In genomic region chr19:40829205-40829604, GRCh38 we compare ENCODE assay signal across 18 cellular contexts. TPM values are rescaled to one million over a fixed set of nuclear protein-coding genes. Genes with fewer than 3 reads are reported as not detected.
A peak's percentile ranks its signal among the peaks of the same experiment; 100 is the strongest.
DNase-seq lines count a peak whose midpoint lies in the region; ATAC-seq and TF ChIP-seq lines count a peak whose summit lies in the region.
"Had no signal": no experiment of that assay in that cellular context is flagged by ENCODE, and none has a peak within 500 bp of the region (broad histone marks: within the 10 kb centered on the region; RNA-seq: fewer than 3 reads in every experiment).

No MANE protein-coding gene starts in this region.

- H3K4me3 ChIP-seq in CD8-positive, alpha-beta T cell (ENCODE audit: low read depth, low read length): no peak overlapping the region
- H3K4me3 ChIP-seq in spleen: no peak overlapping the region
- H3K4me3 ChIP-seq: BLaER1, GM23248 had no signal

- intact Hi-C loops in activated CD4-positive, alpha-beta memory T cell treated with anti-CD3 and anti-CD28 coated beads for 36 hours (cut with micrococcal nuclease): no loop called here
- intact Hi-C loops in CD8-positive, alpha-beta T cell (cut with DNase I, micrococcal nuclease): loop anchor here in 1 of 2 experiments (5.0 to 10.0 kb wide), 3 partner anchors 48 to 316 kb away; no protein-coding TSS in a partner anchor
- intact Hi-C loops in spleen (cut with DNase I; ENCODE audit: low total_unique reads): no loop called here

- CTCF ChIA-PET in activated CD4-positive, alpha-beta memory T cell treated with anti-CD3 and anti-CD28 coated beads, Interleukin-2, amount 10 ng/mL, durations not matched to agents 7 days and 5 days (lab: Charles Lee): no interaction called here
- CTCF ChIA-PET in activated CD4-positive, alpha-beta memory T cell treated with anti-CD3 and anti-CD28 coated beads for 36 hours (lab: Charles Lee): interaction anchor here (1.0 kb wide), 1 partner anchor 10 kb away, joined by 4 read pairs; no protein-coding TSS in a partner anchor
- CTCF ChIA-PET in CD8-positive, alpha-beta T cell (lab: Charles Lee): interaction anchor here (0.7 kb wide), 1 partner anchor 310 kb away, joined by 4 read pairs; no protein-coding TSS in a partner anchor

- H3K4me1 ChIP-seq in CD8-positive, alpha-beta T cell (ENCODE audit: insufficient read depth, low read length): peaks cover 31% of the 10 kb centered on the region
- H3K4me1 ChIP-seq in spleen: peaks cover 0 to 12% (median 0%) of the 10 kb centered on the region in 6 donors
- H3K4me1 ChIP-seq: BLaER1 had no signal

- H3K4me1 Mint-ChIP-seq in activated CD4-positive, alpha-beta memory T cell treated with anti-CD3 and anti-CD28 coated beads, Interleukin-2, amount 10 ng/mL, durations not matched to agents 7 days and 5 days: peaks cover 27% of the 10 kb centered on the region
- peaks cover 13% of the 10 kb centered on the region for H3K4me1 Mint-ChIP-seq in activated CD4-positive, alpha-beta memory T cell treated with anti-CD3 and anti-CD28 coated beads for 36 hours (ENCODE audit: low read depth)
- H3K4me1 Mint-ChIP-seq in CD8-positive, alpha-beta T cell (ENCODE audit: low read depth): peaks cover 38% of the 10 kb centered on the region
- peaks cover 40% of the 10 kb centered on the region for H3K4me1 Mint-ChIP-seq in central memory CD8-positive, alpha-beta T cell
- peaks cover 36% of the 10 kb centered on the region for H3K4me1 Mint-ChIP-seq in stimulated activated effector memory CD8-positive, alpha-beta T cell treated with anti-CD3 and anti-CD28 coated beads, Interleukin-12 subunit alpha, Interleukin-12 subunit beta, amount 100 ng/mL, for 72 hours

- DNase-seq in activated CD4-positive, alpha-beta memory T cell treated with anti-CD3 and anti-CD28 coated beads, Interleukin-2, amount 10 ng/mL, durations not matched to agents 7 days and 5 days: peak; percentile 0
- DNase-seq in activated CD4-positive, alpha-beta memory T cell treated with anti-CD3 and anti-CD28 coated beads for 36 hours: no peak
- DNase-seq in CD8-positive, alpha-beta T cell: no peak
- DNase-seq in central memory CD8-positive, alpha-beta T cell (ENCODE audit: low spot score in 2 of 2): no peak
- DNase-seq in stimulated activated effector memory CD8-positive, alpha-beta T cell treated with anti-CD3 and anti-CD28 coated beads, Interleukin-12 subunit alpha, Interleukin-12 subunit beta, amount 100 ng/mL, for 72 hours (ENCODE audit: low spot score in 2 of 2): no peak
- no peak for DNase-seq in spleen
- DNase-seq: 8988T, AML-193, DMS53, GF-D8, GM23248, IMR-90 had no signal

- no peaks in the 10 kb centered on the region for H3K27me3 Mint-ChIP-seq in activated CD4-positive, alpha-beta memory T cell treated with anti-CD3 and anti-CD28 coated beads, Interleukin-2, amount 10 ng/mL, durations not matched to agents 7 days and 5 days
- no peaks in the 10 kb centered on the region for H3K27me3 Mint-ChIP-seq in activated CD4-positive, alpha-beta memory T cell treated with anti-CD3 and anti-CD28 coated beads for 36 hours
- H3K27me3 Mint-ChIP-seq in CD8-positive, alpha-beta T cell (ENCODE audit: low read depth): no peaks in the 10 kb centered on the region
- no peaks in the 10 kb centered on the region for H3K27me3 Mint-ChIP-seq in central memory CD8-positive, alpha-beta T cell

- H3K36me3 Mint-ChIP-seq in activated CD4-positive, alpha-beta memory T cell treated with anti-CD3 and anti-CD28 coated beads, Interleukin-2, amount 10 ng/mL, durations not matched to agents 7 days and 5 days (ENCODE audit: low read depth): peaks cover 13% of the 10 kb centered on the region
- peaks cover 4% of the 10 kb centered on the region for H3K36me3 Mint-ChIP-seq in activated CD4-positive, alpha-beta memory T cell treated with anti-CD3 and anti-CD28 coated beads for 36 hours
- peaks cover 5% of the 10 kb centered on the region for H3K36me3 Mint-ChIP-seq in CD8-positive, alpha-beta T cell
- H3K36me3 Mint-ChIP-seq in central memory CD8-positive, alpha-beta T cell (ENCODE audit: insufficient read depth): peaks cover 11% of the 10 kb centered on the region
- H3K36me3 Mint-ChIP-seq in stimulated activated effector memory CD8-positive, alpha-beta T cell treated with anti-CD3 and anti-CD28 coated beads, Interleukin-12 subunit alpha, Interleukin-12 subunit beta, amount 100 ng/mL, for 72 hours: peaks cover 6% of the 10 kb centered on the region

- no peaks in the 10 kb centered on the region for H3K36me3 ChIP-seq in CD8-positive, alpha-beta T cell (ENCODE audit: insufficient read depth, low read length)
- H3K36me3 ChIP-seq in spleen: peaks cover 0 to 24% (median 3%) of the 10 kb centered on the region in 6 donors

- no peak for TF ChIP-seq CTCF in CD8-positive, alpha-beta T cell (IDR thresholded peaks at IDR 0.05)
- TF ChIP-seq CTCF in spleen (IDR thresholded peaks at IDR 0.05 in 8 of 11, conservative IDR thresholded peaks at IDR 0.05 in 3 of 11): no peak

- H3K9me3 ChIP-seq in CD8-positive, alpha-beta T cell (ENCODE audit: low read length): no peaks in the 10 kb centered on the region
- no peaks in the 10 kb centered on the region for H3K9me3 ChIP-seq in spleen
- H3K9me3 ChIP-seq: BLaER1, Caco-2 had no signal

- no peak overlapping the region for H3K27ac ChIP-seq in CD8-positive, alpha-beta T cell (ENCODE audit: low read depth, low read length)
- no peak overlapping the region for H3K27ac ChIP-seq in spleen
- H3K27ac ChIP-seq: BLaER1, GM23248 had no signal

- H3K27me3 ChIP-seq in CD8-positive, alpha-beta T cell (ENCODE audit: insufficient read depth, low read length): no peaks in the 10 kb centered on the region
- no peaks in the 10 kb centered on the region for H3K27me3 ChIP-seq in spleen (replicated peaks in 1 of 7)
- H3K27me3 ChIP-seq: BLaER1 had no signal

- peak overlapping the region; percentile 16 for H3K27ac Mint-ChIP-seq in activated CD4-positive, alpha-beta memory T cell treated with anti-CD3 and anti-CD28 coated beads, Interleukin-2, amount 10 ng/mL, durations not matched to agents 7 days and 5 days
- H3K27ac Mint-ChIP-seq in activated CD4-positive, alpha-beta memory T cell treated with anti-CD3 and anti-CD28 coated beads for 36 hours: no peak overlapping the region
- peak overlapping the region; percentile 28 for H3K27ac Mint-ChIP-seq in CD8-positive, alpha-beta T cell
- H3K27ac Mint-ChIP-seq in central memory CD8-positive, alpha-beta T cell (ENCODE audit: low read depth): peak overlapping the region; percentile 94
- H3K27ac Mint-ChIP-seq in stimulated activated effector memory CD8-positive, alpha-beta T cell treated with anti-CD3 and anti-CD28 coated beads, Interleukin-12 subunit alpha, Interleukin-12 subunit beta, amount 100 ng/mL, for 72 hours: peak overlapping the region; percentile 62

- peaks cover 7% of the 10 kb centered on the region for H3K9me3 Mint-ChIP-seq in activated CD4-positive, alpha-beta memory T cell treated with anti-CD3 and anti-CD28 coated beads, Interleukin-2, amount 10 ng/mL, durations not matched to agents 7 days and 5 days
- no peaks in the 10 kb centered on the region for H3K9me3 Mint-ChIP-seq in activated CD4-positive, alpha-beta memory T cell treated with anti-CD3 and anti-CD28 coated beads for 36 hours
- peaks cover 4% of the 10 kb centered on the region for H3K9me3 Mint-ChIP-seq in CD8-positive, alpha-beta T cell
- H3K9me3 Mint-ChIP-seq in central memory CD8-positive, alpha-beta T cell: no peaks in the 10 kb centered on the region
- H3K9me3 Mint-ChIP-seq in stimulated activated effector memory CD8-positive, alpha-beta T cell treated with anti-CD3 and anti-CD28 coated beads, Interleukin-12 subunit alpha, Interleukin-12 subunit beta, amount 100 ng/mL, for 72 hours: no peaks in the 10 kb centered on the region

- ATAC-seq in CD8-positive, alpha-beta T cell: no peak
- ATAC-seq in central memory CD8-positive, alpha-beta T cell (replicated peaks; ENCODE audit: extremely low read depth, poor library complexity, severe bottlenecking): no peak
- ATAC-seq in stimulated activated effector memory CD8-positive, alpha-beta T cell treated with anti-CD3 and anti-CD28 coated beads, Interleukin-12 subunit alpha, Interleukin-12 subunit beta, amount 100 ng/mL, for 72 hours: no peak
- no peak for ATAC-seq in GM18867 (IDR thresholded peaks at IDR 0.05; ENCODE audit: unreplicated experiment)
- no peak for ATAC-seq in HG03442 (IDR thresholded peaks at IDR 0.05; ENCODE audit: unreplicated experiment)
- ATAC-seq: HCT116 had no signal

- POLR2A ChIA-PET in activated CD4-positive, alpha-beta memory T cell treated with anti-CD3 and anti-CD28 coated beads, Interleukin-2, amount 10 ng/mL, durations not matched to agents 7 days and 5 days (lab: Charles Lee): no interaction called here
- POLR2A ChIA-PET in activated CD4-positive, alpha-beta memory T cell treated with anti-CD3 and anti-CD28 coated beads for 36 hours (lab: Charles Lee): no interaction called here
- POLR2A ChIA-PET in CD8-positive, alpha-beta T cell (lab: Charles Lee): no interaction called here

- H3K4me3 Mint-ChIP-seq in activated CD4-positive, alpha-beta memory T cell treated with anti-CD3 and anti-CD28 coated beads, Interleukin-2, amount 10 ng/mL, durations not matched to agents 7 days and 5 days: no peak overlapping the region
- no peak overlapping the region for H3K4me3 Mint-ChIP-seq in activated CD4-positive, alpha-beta memory T cell treated with anti-CD3 and anti-CD28 coated beads for 36 hours
- no peak overlapping the region for H3K4me3 Mint-ChIP-seq in CD8-positive, alpha-beta T cell
- no peak overlapping the region for H3K4me3 Mint-ChIP-seq in central memory CD8-positive, alpha-beta T cell
- no peak overlapping the region for H3K4me3 Mint-ChIP-seq in stimulated activated effector memory CD8-positive, alpha-beta T cell treated with anti-CD3 and anti-CD28 coated beads, Interleukin-12 subunit alpha, Interleukin-12 subunit beta, amount 100 ng/mL, for 72 hours

- TF ChIP-seq POLR2A in spleen (IDR thresholded peaks at IDR 0.05): no peak

RNA-seq across cellular contexts. Expression of gene CYP2A6, which starts 21.0 kb away (rescaled TPM):
- total RNA-seq in activated CD4-positive, alpha-beta memory T cell treated with anti-CD3 and anti-CD28 coated beads, Interleukin-2, amount 10 ng/mL, durations not matched to agents 7 days and 5 days: not detected
- total RNA-seq in activated CD4-positive, alpha-beta memory T cell treated with anti-CD3 and anti-CD28 coated beads for 36 hours: not detected
- total RNA-seq in CD8-positive, alpha-beta T cell: not detected
- total RNA-seq in spleen: under 1 TPM in 1 of 7 donors, not detected in 6; 0.33 TPM
- polyA plus RNA-seq in spleen: not detected
- total RNA-seq: Caco-2, GM23248, HT-29, IMR-90 had no signal
- polyA plus RNA-seq: GM23248, IMR-90 had no signal

RNA-seq across cellular contexts. Expression of gene EGLN2, which starts 30.2 kb away (rescaled TPM):
- total RNA-seq in activated CD4-positive, alpha-beta memory T cell treated with anti-CD3 and anti-CD28 coated beads, Interleukin-2, amount 10 ng/mL, durations not matched to agents 7 days and 5 days: 100 to 1,000 TPM; 127 to 128 TPM
- 10 to 100 TPM; 89.1 to 90.3 TPM for total RNA-seq in activated CD4-positive, alpha-beta memory T cell treated with anti-CD3 and anti-CD28 coated beads for 36 hours
- 100 to 1,000 TPM; 137 to 138 TPM for total RNA-seq in CD8-positive, alpha-beta T cell
- 100 to 1,000 TPM; 136 to 198 (median 156) TPM for total RNA-seq in spleen
- 100 to 1,000 TPM; 109 to 238 (median 188) TPM for polyA plus RNA-seq in spleen

RNA-seq across cellular contexts. Expression of gene RAB4B, which starts 51.2 kb away (rescaled TPM):
- 10 to 100 TPM; 65.7 to 68.3 TPM for total RNA-seq in activated CD4-positive, alpha-beta memory T cell treated with anti-CD3 and anti-CD28 coated beads, Interleukin-2, amount 10 ng/mL, durations not matched to agents 7 days and 5 days
- 10 to 100 TPM; 38.0 to 41.7 TPM for total RNA-seq in activated CD4-positive, alpha-beta memory T cell treated with anti-CD3 and anti-CD28 coated beads for 36 hours
- 10 to 100 TPM; 19.9 to 21.3 TPM for total RNA-seq in CD8-positive, alpha-beta T cell
- total RNA-seq in spleen: 10 to 100 TPM; 36.8 to 69.8 (median 53.0) TPM
- polyA plus RNA-seq in spleen: 10 to 100 TPM; 78.5 to 95.3 (median 82.2) TPM

RNA-seq across cellular contexts. Expression of gene CYP2A7, which starts 52.8 kb away (rescaled TPM):
- not detected for total RNA-seq in activated CD4-positive, alpha-beta memory T cell treated with anti-CD3 and anti-CD28 coated beads, Interleukin-2, amount 10 ng/mL, durations not matched to agents 7 days and 5 days
- total RNA-seq in activated CD4-positive, alpha-beta memory T cell treated with anti-CD3 and anti-CD28 coated beads for 36 hours: not detected
- total RNA-seq in CD8-positive, alpha-beta T cell: not detected
- not detected for total RNA-seq in spleen
- polyA plus RNA-seq in spleen: not detected
- total RNA-seq: Caco-2, GM23248, HT-29, IMR-90 had no signal
- polyA plus RNA-seq: GM23248, IMR-90 had no signal

RNA-seq across cellular contexts. Expression of gene MIA, which starts 53.9 kb away (rescaled TPM):
- total RNA-seq in activated CD4-positive, alpha-beta memory T cell treated with anti-CD3 and anti-CD28 coated beads, Interleukin-2, amount 10 ng/mL, durations not matched to agents 7 days and 5 days: not detected
- total RNA-seq in activated CD4-positive, alpha-beta memory T cell treated with anti-CD3 and anti-CD28 coated beads for 36 hours: under 1 TPM in 1 of 2 experiments, not detected in 1; 1.00 TPM
- total RNA-seq in CD8-positive, alpha-beta T cell: not detected
- 1 to 10 TPM in 1 of 7 donors, not detected in 6; 1.5 TPM for total RNA-seq in spleen
- polyA plus RNA-seq in spleen: 10 to 100 TPM in 1 of 3 donors, 1 to 10 TPM in 2; 4.5 to 14.2 (median 7.0) TPM
- total RNA-seq: GM23248, IMR-90 had no signal
- polyA plus RNA-seq: GM23248 had no signal
